Comparison of ENCODE assay signal across 8 cellular contexts in genomic region chr5:112161392-112161748, GRCh38.
DNase-seq lines count a peak whose midpoint lies in the region; ATAC-seq, FAIRE-seq and TF ChIP-seq lines count a peak whose summit lies in the region.

No MANE protein-coding gene starts in this region.

- peaks cover 28% of the 10 kb centered on the region for H3K4me1 ChIP-seq in A549
- H3K4me1 ChIP-seq in mammary epithelial cell (ENCODE audit: insufficient read depth, low read length), result peaks cover 7% of the 10 kb centered on the region
- peaks cover 13% of the 10 kb centered on the region for H3K4me1 ChIP-seq in mucosa of descending colon (ENCODE audit: low read depth)

- dilution Hi-C loops in mammary epithelial cell (cut with HindIII; ENCODE audit: low sequenced_read_pairs), result no loop called here

- TF ChIP-seq RAD21 in A549 (conservative IDR thresholded peaks at IDR 0.05 in 1 of 2, IDR thresholded peaks at IDR 0.05 in 1 of 2), result no peak

- peak overlapping the region; percentile 98 for H3K9ac ChIP-seq in mammary epithelial cell (ENCODE audit: insufficient read depth, low read length)

- TF ChIP-seq CTCF in A549 (IDR thresholded peaks at IDR 0.05), result no peak
- no peak for TF ChIP-seq CTCF in HL-60 (IDR thresholded peaks at IDR 0.05; ENCODE audit: insufficient read depth, low read length)
- TF ChIP-seq CTCF in mammary epithelial cell (conservative IDR thresholded peaks at IDR 0.05 in 1 of 2, IDR thresholded peaks at IDR 0.05 in 1 of 2; ENCODE audit: extremely low read depth in 1 of 2, insufficient read depth in 1 of 2, low read depth in 1 of 2, low read length in 2 of 2), result no peak
- no peak for TF ChIP-seq CTCF in mucosa of descending colon (IDR thresholded peaks at IDR 0.05)

- intact Hi-C loops in mammary epithelial cell (cut with micrococcal nuclease), result no loop called here
- intact Hi-C loops in mucosa of descending colon (cut with DNase I, micrococcal nuclease), result no loop called here

- no peak for DNase-seq in A549 (ENCODE audit: low read depth in 1 of 2, low spot score in 1 of 2)
- no peak for DNase-seq in HL-60 (ENCODE audit: low read depth in 1 of 2, low spot score in 1 of 2)
- no peak for DNase-seq in mammary epithelial cell
- DNase-seq in mucosa of descending colon, result no peak
- DNase-seq in NCI-H1092 treated with DMSO at 0.1 percent for 48 hours (lab: John Stamatoyannopoulos, UW), result no peak
- no peak for DNase-seq in AG20443 (ENCODE audit: low spot score)

- TF ChIP-seq POLR2A in A549 (IDR thresholded peaks at IDR 0.05; ENCODE audit: low read length), result no peak

- POLR2A ChIA-PET in A549 (lab: Yijun Ruan, JAX), result interaction anchor here (1.2 to 2.4 kb wide), 4 partner anchors 258 to 1069 kb away, joined by 5 to 11 read pairs (median 8); partner anchors contain the start of genes EPB41L4A, NREP and WDR36

- H3K79me2 ChIP-seq in mammary epithelial cell (ENCODE audit: insufficient read depth, low read length), result peaks cover 30% of the 10 kb centered on the region

- ATAC-seq in A549 (no peak), mucosa of descending colon (no peak), HG02623 (IDR thresholded peaks at IDR 0.05; ENCODE audit: unreplicated experiment) (no peak), HG02884 (IDR thresholded peaks at IDR 0.05; ENCODE audit: unreplicated experiment) (no peak)

- H3K4me2 ChIP-seq in A549, result peak overlapping the region; percentile 88
- H3K4me2 ChIP-seq in mammary epithelial cell (ENCODE audit: insufficient read depth, low read depth, low read length), result peak overlapping the region; percentile 80

- no peaks in the 10 kb centered on the region for H3K9me3 ChIP-seq in A549
- no peaks in the 10 kb centered on the region for H3K9me3 ChIP-seq in mammary epithelial cell (replicated peaks; ENCODE audit: insufficient read depth, low read length)
- no peaks in the 10 kb centered on the region for H3K9me3 ChIP-seq in mucosa of descending colon

- FAIRE-seq in A549 (lab: Jason Lieb, UNC), result no peak

- in situ Hi-C loops in mammary epithelial cell (cut with MboI; ENCODE audit: low sequenced_read_pairs in 2 of 2), result no loop called here

- 0% methylated on average over 8 of the region's 8 CpGs for WGBS in A549 (ENCODE audit: missing lambda C conversion rate)
- WGBS in mammary epithelial cell (ENCODE audit: low coverage, missing lambda C conversion rate), result 1% methylated on average over 8 of the region's 8 CpGs

- no peaks in the 10 kb centered on the region for H4K20me1 ChIP-seq in mammary epithelial cell (ENCODE audit: insufficient read depth, low read length)

- BruUV-seq in mammary epithelial cell (replicated peaks; lab: Mats Ljungman, UMichigan), result no TSS peak

- CTCF ChIA-PET in A549 (lab: Yijun Ruan, JAX) (interaction anchor here (0.8 to 3.3 kb wide), 12 partner anchors 8 to 1447 kb away, joined by 3 to 30 read pairs (median 4); no protein-coding TSS in a partner anchor), mammary epithelial cell (lab: Charles Lee; ENCODE audit: low non-redundant PET) (no interaction called here)

- peak overlapping the region; percentile 81 for H2AFZ ChIP-seq in mammary epithelial cell (ENCODE audit: low read depth, low read length)

- H3K36me3 ChIP-seq in mammary epithelial cell (ENCODE audit: insufficient read depth, low read length) (peaks cover 24% of the 10 kb centered on the region), mucosa of descending colon (ENCODE audit: low read depth) (no peaks in the 10 kb centered on the region)

- TF ChIP-seq EP300 in A549 (IDR thresholded peaks at IDR 0.05), result no peak

- H3K27me3 ChIP-seq in HL-60 (ENCODE audit: insufficient read depth, poor library complexity, severe bottlenecking), result no peaks in the 10 kb centered on the region
- H3K27me3 ChIP-seq in mammary epithelial cell (ENCODE audit: insufficient read depth, low read length), result no peaks in the 10 kb centered on the region

- H3K27ac ChIP-seq in A549, result peak overlapping the region; percentile 82 to 98
- H3K27ac ChIP-seq in HL-60 (replicated peaks), result peak overlapping the region; percentile 92
- peak overlapping the region; percentile 85 for H3K27ac ChIP-seq in mammary epithelial cell (ENCODE audit: insufficient read depth, low read depth, low read length)

- H3K4me3 ChIP-seq in A549 (peak overlapping the region; percentile 95), HL-60 (replicated peaks; ENCODE audit: insufficient read depth, low read length) (peak overlapping the region; percentile 56), mammary epithelial cell (replicated peaks in 1 of 3; ENCODE audit: insufficient read depth in 1 of 3, low read depth in 2 of 3, low read length in 3 of 3) (peak overlapping the region; percentile 68 to 100 (median 68)), mucosa of descending colon (peak overlapping the region; percentile 83)

TF ChIP-seq in A549, 52 proteins besides CTCF, POLR2A, EP300 and RAD21 (continues in another document):
- TF ChIP-seq HMGXB4 (CRISPR knock-in tag; IDR thresholded peaks at IDR 0.05; ENCODE audit: borderline replicate concordance) (no peak), EHMT2 (IDR thresholded peaks at IDR 0.05; ENCODE audit: low read depth) (no peak), REST (IDR thresholded peaks at IDR 0.05) (no peak), ZNF302 (CRISPR knock-in tag; IDR thresholded peaks at IDR 0.05) (no peak), ELK1 (IDR thresholded peaks at IDR 0.05; ENCODE audit: low read depth, low read length) (no peak), KDM1A (IDR thresholded peaks at IDR 0.05; ENCODE audit: low read depth) (no peak), FOSL2 (IDR thresholded peaks at IDR 0.05) (no peak), FOSL2 (CRISPR knock-in tag; IDR thresholded peaks at IDR 0.05) (no peak), CBX8 (IDR thresholded peaks at IDR 0.05) (no peak), NFE2L2 (conservative IDR thresholded peaks at IDR 0.05; ENCODE audit: low read length) (no peak), HOXA7 (CRISPR knock-in tag; IDR thresholded peaks at IDR 0.05) (no peak), CEBPB (IDR thresholded peaks at IDR 0.05) (no peak), BCL3 (IDR thresholded peaks at IDR 0.05) (no peak), RARB (CRISPR knock-in tag; IDR thresholded peaks at IDR 0.05) (no peak; the same call in 1 of the 2 replicates), MAX (IDR thresholded peaks at IDR 0.05) (no peak)
